In genomic region chr6:3715285-3715684, GRCh38 we compare ENCODE assay signal across 30 cellular contexts. TPM values are rescaled to one million over a fixed set of nuclear protein-coding genes. Genes with fewer than 3 reads are reported as not detected.
DNase-seq lines count a peak whose midpoint lies in the region; ATAC-seq and TF ChIP-seq lines count a peak whose summit lies in the region.
"Had no signal": no experiment of that assay in that cellular context is flagged by ENCODE, and none has a peak within 500 bp of the region (broad histone marks: within the 10 kb centered on the region; RNA-seq: fewer than 3 reads in every experiment).

No MANE protein-coding gene starts in this region.

- H3K4me3 ChIP-seq in liver (ENCODE audit: low read depth in 1 of 3, low read length in 3 of 3) = no peak overlapping the region
- H3K4me3 ChIP-seq in Peyer's patch = no peak overlapping the region
- H3K4me3 ChIP-seq: A549; BLaER1 treated with 17β-estradiol and CSF1 and Interleukin-3, amounts not matched to agents 10 nM and 100 nM; HAP-1; MG63; PC-9; SJSA1 had no signal

- no peaks in the 10 kb centered on the region for H3K9me3 ChIP-seq in liver (ENCODE audit: control insufficient read depth in 4 of 4, low read length in 3 of 4)
- no peaks in the 10 kb centered on the region for H3K9me3 ChIP-seq in Peyer's patch
- H3K9me3 ChIP-seq: Caco-2, HAP-1, MG63, SJSA1 had no signal

- no peak for TF ChIP-seq CTCF in chondrocyte (IDR thresholded peaks at IDR 0.05)
- no peak for TF ChIP-seq CTCF in liver (IDR thresholded peaks at IDR 0.05; ENCODE audit: low read depth, low read length, missing input control)
- TF ChIP-seq CTCF in Peyer's patch (IDR thresholded peaks at IDR 0.05) = no peak

- peak; percentile 8 for DNase-seq in KBM-7
- DNase-seq in OCI-M1 (lab: John Stamatoyannopoulos, UW) = peak; percentile 18
- DNase-seq in chondrocyte (ENCODE audit: low spot score) = no peak
- no peak for DNase-seq in Peyer's patch
- no peak for DNase-seq in activated CD4-positive, alpha-beta T cell treated with anti-CD3 and anti-CD28 coated beads for 48 hours
- DNase-seq: AML-193; Caco-2; CD4-positive, alpha-beta memory T cell; GOT3; HFFc6; Kasumi-1; MG63; NCI-H1092; NCI-H1417 treated with DMSO at 0.1 percent for 48 hours; NCI-H187; NCI-H2081 treated with DMSO at 0.1 percent for 48 hours; NCI-H2171 treated with DMSO at 0.1 percent for 48 hours; NCI-H345; NCI-H510A treated with DMSO at 0.1 percent for 48 hours; NCI-H748 treated with DMSO at 0.1 percent for 48 hours; NK-92 treated with Interleukin-12 subunit alpha and Interleukin-12 subunit beta, amount 100 ng/mL, for 24 hours; PC-9; Right ventricle myocardium superior; RPMI8226 had no signal

- no peak for ATAC-seq in GM21717 (IDR thresholded peaks at IDR 0.05; ENCODE audit: unreplicated experiment)
- ATAC-seq: A549 had no signal

- no peak overlapping the region for H3K4me3 Mint-ChIP-seq in chondrocyte (ENCODE audit: unreplicated experiment)
- H3K4me3 Mint-ChIP-seq: CD4-positive, alpha-beta memory T cell; HFFc6 had no signal

- no peaks in the 10 kb centered on the region for H3K27me3 Mint-ChIP-seq in chondrocyte (ENCODE audit: low read depth)

- in situ Hi-C loops in KBM-7 (cut with MboI; ENCODE audit: low pct_unique_long_range_greater_than_20kb, low sequenced_read_pairs) = no loop called here

- H3K27me3 ChIP-seq in liver (ENCODE audit: control insufficient read depth in 4 of 4, insufficient read depth in 4 of 4, low read length in 3 of 4) (no peaks in the 10 kb centered on the region), Peyer's patch (no peaks in the 10 kb centered on the region)
- H3K27me3 ChIP-seq: BLaER1 treated with 17β-estradiol and CSF1 and Interleukin-3, amounts not matched to agents 10 nM and 100 nM; MG63; SJSA1 had no signal

- peak overlapping the region; percentile 29 for H3K27ac Mint-ChIP-seq in chondrocyte (ENCODE audit: unreplicated experiment)
- H3K27ac Mint-ChIP-seq: CD4-positive, alpha-beta memory T cell; HFFc6 had no signal

- TF ChIP-seq RAD21 in liver (IDR thresholded peaks at IDR 0.05) = peak; percentile 39 to 59

- no peak overlapping the region for H3K27ac ChIP-seq in liver (ENCODE audit: low read depth in 1 of 2, low read length in 2 of 2)
- H3K27ac ChIP-seq in Peyer's patch = no peak overlapping the region
- H3K27ac ChIP-seq: A549; BLaER1 treated with 17β-estradiol and CSF1 and Interleukin-3, amounts not matched to agents 10 nM and 100 nM; PC-9; SJSA1 had no signal

- WGBS in liver = 0% methylated on average over 1 of the region's 1 CpG

- no peak overlapping the region for H3K9ac ChIP-seq in liver (ENCODE audit: low read depth in 1 of 2, low read length in 2 of 2)
- H3K9ac ChIP-seq: BLaER1 treated with 17β-estradiol and CSF1 and Interleukin-3, amounts not matched to agents 10 nM and 100 nM had no signal

- H3K9me3 Mint-ChIP-seq in chondrocyte (ENCODE audit: low read depth) = no peaks in the 10 kb centered on the region
- H3K9me3 Mint-ChIP-seq: HFFc6 had no signal

- H3K36me3 ChIP-seq in liver (ENCODE audit: control insufficient read depth in 4 of 4, insufficient read depth in 3 of 4, low read depth in 1 of 4, low read length in 3 of 4) (peaks cover 0 to 3% (median 0%) of the 10 kb centered on the region in 4 donors), Peyer's patch (no peaks in the 10 kb centered on the region)
- H3K36me3 ChIP-seq: HAP-1 had no signal

- H3K4me1 Mint-ChIP-seq in chondrocyte (ENCODE audit: low read depth) = peaks cover 57% of the 10 kb centered on the region
- H3K4me1 Mint-ChIP-seq: CD4-positive, alpha-beta memory T cell had no signal

- TF ChIP-seq POLR2A in Peyer's patch (IDR thresholded peaks at IDR 0.05) = no peak

- H3K4me1 ChIP-seq in liver (ENCODE audit: control insufficient read depth in 4 of 4, insufficient read depth in 4 of 4, low read length in 3 of 4) (peaks cover 0 to 10% (median 6%) of the 10 kb centered on the region in 4 donors), Peyer's patch (no peaks in the 10 kb centered on the region)
- H3K4me1 ChIP-seq: HAP-1 had no signal

- H3K36me3 Mint-ChIP-seq in chondrocyte (ENCODE audit: low read depth) = peaks cover 18% of the 10 kb centered on the region
- H3K36me3 Mint-ChIP-seq: CD4-positive, alpha-beta memory T cell had no signal

TF ChIP-seq in liver, 16 proteins besides CTCF, POLR2A, EP300 and RAD21:
- TF ChIP-seq, protein P1, sequence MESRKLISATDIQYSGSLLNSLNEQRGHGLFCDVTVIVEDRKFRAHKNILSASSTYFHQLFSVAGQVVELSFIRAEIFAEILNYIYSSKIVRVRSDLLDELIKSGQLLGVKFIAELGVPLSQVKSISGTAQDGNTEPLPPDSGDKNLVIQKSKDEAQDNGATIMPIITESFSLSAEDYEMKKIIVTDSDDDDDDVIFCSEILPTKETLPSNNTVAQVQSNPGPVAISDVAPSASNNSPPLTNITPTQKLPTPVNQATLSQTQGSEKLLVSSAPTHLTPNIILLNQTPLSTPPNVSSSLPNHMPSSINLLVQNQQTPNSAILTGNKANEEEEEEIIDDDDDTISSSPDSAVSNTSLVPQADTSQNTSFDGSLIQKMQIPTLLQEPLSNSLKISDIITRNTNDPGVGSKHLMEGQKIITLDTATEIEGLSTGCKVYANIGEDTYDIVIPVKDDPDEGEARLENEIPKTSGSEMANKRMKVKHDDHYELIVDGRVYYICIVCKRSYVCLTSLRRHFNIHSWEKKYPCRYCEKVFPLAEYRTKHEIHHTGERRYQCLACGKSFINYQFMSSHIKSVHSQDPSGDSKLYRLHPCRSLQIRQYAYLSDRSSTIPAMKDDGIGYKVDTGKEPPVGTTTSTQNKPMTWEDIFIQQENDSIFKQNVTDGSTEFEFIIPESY (IDR thresholded peaks at IDR 0.05) = peak; percentile 73
- TF ChIP-seq JUND (IDR thresholded peaks at IDR 0.05) = peak in 1 of 2 donors; percentile 38
- no peak for TF ChIP-seq GABPA (IDR thresholded peaks at IDR 0.05 in 1 of 2, conservative IDR thresholded peaks at IDR 0.05 in 1 of 2)
- TF ChIP-seq RXRA (IDR thresholded peaks at IDR 0.05) = peak; percentile 71 to 87
- TF ChIP-seq EGR1 (IDR thresholded peaks at IDR 0.05; ENCODE audit: low read depth in 2 of 2) = peak in 1 of 2 donors; percentile 58
- TF ChIP-seq FOXA2 (IDR thresholded peaks at IDR 0.05) = no peak
- no peak for TF ChIP-seq ATF3 (IDR thresholded peaks at IDR 0.05)
- no peak for TF ChIP-seq FOXA1 (IDR thresholded peaks at IDR 0.05)
- TF ChIP-seq, protein P2, sequence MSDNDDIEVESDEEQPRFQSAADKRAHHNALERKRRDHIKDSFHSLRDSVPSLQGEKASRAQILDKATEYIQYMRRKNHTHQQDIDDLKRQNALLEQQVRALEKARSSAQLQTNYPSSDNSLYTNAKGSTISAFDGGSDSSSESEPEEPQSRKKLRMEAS (IDR thresholded peaks at IDR 0.05) = peak; percentile 75
- peak; percentile 43 for TF ChIP-seq SP1 (IDR thresholded peaks at IDR 0.05)
- TF ChIP-seq HNF4G (IDR thresholded peaks at IDR 0.05) = peak; percentile 20
- no peak for TF ChIP-seq YY1 (IDR thresholded peaks at IDR 0.05)
- TF ChIP-seq, protein P3, sequence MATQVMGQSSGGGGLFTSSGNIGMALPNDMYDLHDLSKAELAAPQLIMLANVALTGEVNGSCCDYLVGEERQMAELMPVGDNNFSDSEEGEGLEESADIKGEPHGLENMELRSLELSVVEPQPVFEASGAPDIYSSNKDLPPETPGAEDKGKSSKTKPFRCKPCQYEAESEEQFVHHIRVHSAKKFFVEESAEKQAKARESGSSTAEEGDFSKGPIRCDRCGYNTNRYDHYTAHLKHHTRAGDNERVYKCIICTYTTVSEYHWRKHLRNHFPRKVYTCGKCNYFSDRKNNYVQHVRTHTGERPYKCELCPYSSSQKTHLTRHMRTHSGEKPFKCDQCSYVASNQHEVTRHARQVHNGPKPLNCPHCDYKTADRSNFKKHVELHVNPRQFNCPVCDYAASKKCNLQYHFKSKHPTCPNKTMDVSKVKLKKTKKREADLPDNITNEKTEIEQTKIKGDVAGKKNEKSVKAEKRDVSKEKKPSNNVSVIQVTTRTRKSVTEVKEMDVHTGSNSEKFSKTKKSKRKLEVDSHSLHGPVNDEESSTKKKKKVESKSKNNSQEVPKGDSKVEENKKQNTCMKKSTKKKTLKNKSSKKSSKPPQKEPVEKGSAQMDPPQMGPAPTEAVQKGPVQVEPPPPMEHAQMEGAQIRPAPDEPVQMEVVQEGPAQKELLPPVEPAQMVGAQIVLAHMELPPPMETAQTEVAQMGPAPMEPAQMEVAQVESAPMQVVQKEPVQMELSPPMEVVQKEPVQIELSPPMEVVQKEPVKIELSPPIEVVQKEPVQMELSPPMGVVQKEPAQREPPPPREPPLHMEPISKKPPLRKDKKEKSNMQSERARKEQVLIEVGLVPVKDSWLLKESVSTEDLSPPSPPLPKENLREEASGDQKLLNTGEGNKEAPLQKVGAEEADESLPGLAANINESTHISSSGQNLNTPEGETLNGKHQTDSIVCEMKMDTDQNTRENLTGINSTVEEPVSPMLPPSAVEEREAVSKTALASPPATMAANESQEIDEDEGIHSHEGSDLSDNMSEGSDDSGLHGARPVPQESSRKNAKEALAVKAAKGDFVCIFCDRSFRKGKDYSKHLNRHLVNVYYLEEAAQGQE (IDR thresholded peaks at IDR 0.05) = no peak
- peak; percentile 75 to 79 for TF ChIP-seq HNF4A (conservative IDR thresholded peaks at IDR 0.05)
- no peak for TF ChIP-seq NR2F2 (IDR thresholded peaks at IDR 0.05)
- TF ChIP-seq TAF1 (conservative IDR thresholded peaks at IDR 0.05) = no peak
TF ChIP-seq in liver: peak in this region for 8.

RNA-seq across cellular contexts. Expression of gene PXDC1, which starts 36.2 kb away (rescaled TPM):
- total RNA-seq in chondrocyte (191 to 231 TPM (median 222 TPM) in 3 replicates), liver (10 to 100 TPM; 24.1 to 86.4 TPM), Peyer's patch (10 to 100 TPM; 35.5 to 69.4 (median 61.1) TPM)
- polyA plus RNA-seq in liver = 100 to 1,000 TPM in 1 of 2 donors, 10 to 100 TPM in 1; 68.8 to 106 TPM
- polyA plus RNA-seq: CD4-positive, alpha-beta memory T cell had no signal

Comparison
In these comparisons a context has a peak if more than half of its experiments do, and no peak if none do; other contexts are left out.
1. DNase-seq: peak in KBM-7 (single experiment) and OCI-M1 (single experiment); none in chondrocyte (single experiment), Peyer's patch (0 of 3) and activated CD4-positive, alpha-beta T cell treated with anti-CD3 and anti-CD28 coated beads for 48 hours (single experiment).